1 cellular context compared by ENCODE assay signal in the genomic region with DNA sequence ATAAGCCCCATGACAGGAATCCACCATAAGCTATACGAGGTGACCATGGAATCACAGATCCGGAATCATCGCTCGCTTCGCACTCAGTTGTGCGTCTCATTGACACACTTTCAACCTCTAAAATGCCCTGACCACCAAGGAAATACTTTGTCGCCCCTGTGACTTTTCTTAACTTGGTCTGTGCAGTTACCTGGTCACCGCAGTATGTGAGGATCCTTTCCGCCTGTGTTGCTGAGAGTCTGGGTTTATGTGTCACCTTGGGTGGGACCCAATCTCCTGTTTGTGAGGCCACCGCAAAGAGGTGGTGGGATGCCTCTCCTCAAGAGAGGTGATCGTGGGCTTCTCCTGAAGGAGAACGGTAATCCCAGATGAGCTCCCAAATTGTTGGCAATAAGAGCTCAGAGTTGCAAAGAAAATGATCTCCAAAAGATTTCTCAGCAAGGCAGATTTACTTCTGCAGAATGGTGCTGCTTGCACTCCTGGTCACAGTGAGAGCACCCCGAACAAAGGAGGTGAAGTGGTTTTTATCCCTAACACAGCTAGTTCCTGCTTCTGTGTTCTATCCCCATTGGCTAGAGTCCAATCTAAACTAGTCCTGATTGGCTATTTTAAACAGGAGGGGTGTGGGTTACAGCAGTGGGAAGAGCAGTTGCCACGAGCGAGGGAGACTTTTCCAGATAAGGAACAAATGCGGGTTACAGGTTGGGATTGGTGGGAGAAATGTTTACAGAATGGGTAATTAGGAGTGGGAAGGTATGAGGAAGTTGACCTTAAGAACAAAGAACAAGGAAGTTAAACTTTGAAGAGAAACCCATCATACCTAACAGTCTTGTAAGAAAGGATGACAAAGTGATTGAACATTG.
TF ChIP-seq lines count a peak whose summit lies in the region.

No MANE protein-coding gene starts in this region.

TF ChIP-seq in SK-N-SH treated with all-trans-retinoic acid at 6 μM for 48 hours, 23 proteins besides CTCF, POLR2A, EP300 and RAD21 (continued from another document):
- TF ChIP-seq CSRNP3 (CRISPR knock-in tag; IDR thresholded peaks at IDR 0.05) (no peak), SNAI2 (CRISPR knock-in tag; IDR thresholded peaks at IDR 0.05) (no peak), CREB5 (CRISPR knock-in tag; IDR thresholded peaks at IDR 0.05; ENCODE audit: low read depth) (no peak), RARB (CRISPR knock-in tag; IDR thresholded peaks at IDR 0.05) (no peak), ZC3H10 (CRISPR knock-in tag; IDR thresholded peaks at IDR 0.05) (no peak), OSR1 (CRISPR knock-in tag; IDR thresholded peaks at IDR 0.05) (no peak), PATZ1 (CRISPR knock-in tag; IDR thresholded peaks at IDR 0.05; ENCODE audit: borderline replicate concordance) (no peak)
TF ChIP-seq in SK-N-SH treated with all-trans-retinoic acid at 6 μM for 48 hours: peak in this region for 0.
